ENCODE assay signal across 8 cellular contexts in genomic region chr14:103333754-103334643, GRCh38. TPM values are rescaled to one million over a fixed set of nuclear protein-coding genes. Genes with fewer than 3 reads are reported as not detected.
A peak's percentile ranks its signal among the peaks of the same experiment; 100 is the strongest.
DNase-seq lines count a peak whose midpoint lies in the region; ATAC-seq and TF ChIP-seq lines count a peak whose summit lies in the region.

Gene EIF5 (plus strand): TSS chr14:103334237. CDS start chr14:103335861, 1,624 bp downstream.

- TF ChIP-seq CTCF in LNCaP clone FGC (IDR thresholded peaks at IDR 0.05; ENCODE audit: control insufficient read depth, extremely low read depth, insufficient read depth) (no peak), RWPE1 (conservative IDR thresholded peaks at IDR 0.05; ENCODE audit: low read depth) (no peak), fibroblast of lung (conservative IDR thresholded peaks at IDR 0.05 in 1 of 2, IDR thresholded peaks at IDR 0.05 in 1 of 2; ENCODE audit: low read depth in 1 of 2, low read length in 2 of 2) (no peak)

- peaks cover 5% of the 10 kb centered on the region for H4K20me1 ChIP-seq in fibroblast of lung (ENCODE audit: control insufficient read depth, extremely low read depth, insufficient read depth, low read length)

- H3K9ac ChIP-seq in fibroblast of lung (ENCODE audit: insufficient read depth, low read length), result peak within 1 kb of the TSS; percentile 99

- peak within 1 kb of the TSS; percentile 79 for H2AFZ ChIP-seq in fibroblast of lung (ENCODE audit: low read length)

- H3K27ac ChIP-seq in RWPE1 (peak within 1 kb of the TSS; percentile 96), fibroblast of lung (ENCODE audit: insufficient read depth, low read length) (peak within 1 kb of the TSS; percentile 98)

- H3K4me3 Mint-ChIP-seq in activated T-helper 17 cell treated with anti-CD3 and anti-CD28 coated beads, Interleukin-2, amount 50 U/mL, for 72 hours, result peak within 1 kb of the TSS; percentile 87
- H3K4me3 Mint-ChIP-seq in naive thymus-derived CD8-positive, alpha-beta T cell, result peak within 1 kb of the TSS; percentile 88 to 99 (median 94)

- peaks cover 49% of the 10 kb centered on the region for H3K36me3 Mint-ChIP-seq in activated T-helper 17 cell treated with anti-CD3 and anti-CD28 coated beads, Interleukin-2, amount 50 U/mL, for 72 hours (ENCODE audit: low read depth)
- peaks cover 16 to 43% (median 33%) of the 10 kb centered on the region in 3 donors for H3K36me3 Mint-ChIP-seq in naive thymus-derived CD8-positive, alpha-beta T cell

- CTCF ChIA-PET in RWPE1 (lab: Yijun Ruan, JAX), result interaction anchor here (0.6 to 1.0 kb wide), 3 partner anchors 57 to 243 kb away, joined by 3 to 5 read pairs (median 4); no protein-coding TSS in a partner anchor

- peak; percentile 92 for ATAC-seq in activated T-helper 17 cell treated with anti-CD3 and anti-CD28 coated beads, Interleukin-2, amount 50 U/mL, for 72 hours (replicated peaks)
- peak; percentile 88 for ATAC-seq in naive thymus-derived CD8-positive, alpha-beta T cell

- POLR2A ChIA-PET in RWPE1 (lab: Yijun Ruan, JAX; ENCODE audit: low non-redundant PET), result interaction anchor here (0.8 to 0.9 kb wide), 3 partner anchors 9 to 247 kb away, joined by 3 to 4 read pairs (median 3); no protein-coding TSS in a partner anchor
- POLR2A ChIA-PET in naive thymus-derived CD8-positive, alpha-beta T cell (lab: Charles Lee), result interaction anchor here (0.8 to 4.4 kb wide), 18 partner anchors 10 to 1742 kb away, joined by 3 to 50 read pairs (median 6); partner anchors contain the start of genes BAG5, COA8, KLC1 and MARK3

- H3K27ac Mint-ChIP-seq in activated T-helper 17 cell treated with anti-CD3 and anti-CD28 coated beads, Interleukin-2, amount 50 U/mL, for 72 hours, result peak within 1 kb of the TSS; percentile 92
- peak within 1 kb of the TSS; percentile 95 to 99 (median 98) for H3K27ac Mint-ChIP-seq in naive thymus-derived CD8-positive, alpha-beta T cell

- DNase-seq in EL (peak; percentile 98), GOT3 (lab: John Stamatoyannopoulos, UW) (peak; percentile 89), LNCaP clone FGC (ENCODE audit: low read depth) (peak; percentile 93), RWPE1 (ENCODE audit: low spot score) (peak; percentile 98), fibroblast of lung (ENCODE audit: low read depth in 2 of 2) (peak; percentile 96 to 99)
- DNase-seq in naive thymus-derived CD8-positive, alpha-beta T cell, result peak; percentile 97 to 100 (median 99)
- peak; percentile 98 to 99 (median 99) for DNase-seq in stimulated activated naive CD4-positive, alpha-beta T cell (lab: John Stamatoyannopoulos, UW)

- H3K4me3 ChIP-seq in LNCaP clone FGC (ENCODE audit: low read depth, low read length) (peak within 1 kb of the TSS; percentile 72), fibroblast of lung (replicated peaks in 1 of 4; ENCODE audit: control extremely low read depth in 1 of 4, insufficient read depth in 1 of 4, low read depth in 3 of 4, low read length in 4 of 4) (peak within 1 kb of the TSS; percentile 80 to 94 (median 89))

- H3K4me1 Mint-ChIP-seq in activated T-helper 17 cell treated with anti-CD3 and anti-CD28 coated beads, Interleukin-2, amount 50 U/mL, for 72 hours, result peaks cover 25% of the 10 kb centered on the region
- peaks cover 13 to 57% (median 37%) of the 10 kb centered on the region in 4 donors for H3K4me1 Mint-ChIP-seq in naive thymus-derived CD8-positive, alpha-beta T cell

- no peaks in the 10 kb centered on the region for H3K27me3 ChIP-seq in fibroblast of lung (ENCODE audit: control insufficient read depth, insufficient read depth, low read length)

- H3K9me3 Mint-ChIP-seq in activated T-helper 17 cell treated with anti-CD3 and anti-CD28 coated beads, Interleukin-2, amount 50 U/mL, for 72 hours, result no peaks in the 10 kb centered on the region
- H3K9me3 Mint-ChIP-seq in naive thymus-derived CD8-positive, alpha-beta T cell, result peaks cover 0 to 2% (median 0%) of the 10 kb centered on the region in 9 donors

- peaks cover 42% of the 10 kb centered on the region for H3K79me2 ChIP-seq in fibroblast of lung (ENCODE audit: control insufficient read depth, insufficient read depth, low read length)

- no peaks in the 10 kb centered on the region for H3K9me3 ChIP-seq in fibroblast of lung (ENCODE audit: control insufficient read depth, insufficient read depth, low read depth, low read length)

- peak within 1 kb of the TSS; percentile 92 for H3K4me2 ChIP-seq in fibroblast of lung (ENCODE audit: extremely low read depth, insufficient read depth, low read length)

- H3K27me3 Mint-ChIP-seq in activated T-helper 17 cell treated with anti-CD3 and anti-CD28 coated beads, Interleukin-2, amount 50 U/mL, for 72 hours, result no peaks in the 10 kb centered on the region
- H3K27me3 Mint-ChIP-seq in naive thymus-derived CD8-positive, alpha-beta T cell, result peaks cover 0 to 2% (median 0%) of the 10 kb centered on the region in 5 donors

- peaks cover 3% of the 10 kb centered on the region for H3K4me1 ChIP-seq in fibroblast of lung (ENCODE audit: control insufficient read depth, extremely low read depth, insufficient read depth, low read length)

- H3K36me3 ChIP-seq in fibroblast of lung (ENCODE audit: control insufficient read depth, insufficient read depth, low read length), result peaks cover 28% of the 10 kb centered on the region

RNA-seq across cellular contexts. Expression of gene EIF5, which starts in this region (rescaled TPM):
- 100 to 1,000 TPM; 196 to 296 TPM for total RNA-seq in activated T-helper 17 cell treated with anti-CD3 and anti-CD28 coated beads, Interleukin-2, amount 50 U/mL, for 72 hours
- total RNA-seq in fibroblast of lung, result 158 and 185 TPM in 2 replicates
- polyA plus RNA-seq in fibroblast of lung, result 333 and 400 TPM in 2 replicates
- polyA plus RNA-seq in fibroblast of lung (2012), result 235 and 291 TPM in 2 replicates
- 39.8 and 40.9 TPM in 2 replicates for polyA minus RNA-seq in fibroblast of lung (ENCODE audit: low replicate concordance)
- 100 to 1,000 TPM; 368 to 375 TPM for total RNA-seq in naive thymus-derived CD8-positive, alpha-beta T cell
- 100 to 1,000 TPM; 283 to 332 (median 317) TPM for polyA plus RNA-seq in naive thymus-derived CD8-positive, alpha-beta T cell

Comparison
In these comparisons a context has a peak if more than half of its experiments do, and no peak if none do; other contexts are left out.
1. Peak in every context shown above with its lines: DNase-seq, ATAC-seq, H3K4me3 ChIP-seq and H3K27ac ChIP-seq.